ENCODE assay signal across 8 cellular contexts in the genomic region with DNA sequence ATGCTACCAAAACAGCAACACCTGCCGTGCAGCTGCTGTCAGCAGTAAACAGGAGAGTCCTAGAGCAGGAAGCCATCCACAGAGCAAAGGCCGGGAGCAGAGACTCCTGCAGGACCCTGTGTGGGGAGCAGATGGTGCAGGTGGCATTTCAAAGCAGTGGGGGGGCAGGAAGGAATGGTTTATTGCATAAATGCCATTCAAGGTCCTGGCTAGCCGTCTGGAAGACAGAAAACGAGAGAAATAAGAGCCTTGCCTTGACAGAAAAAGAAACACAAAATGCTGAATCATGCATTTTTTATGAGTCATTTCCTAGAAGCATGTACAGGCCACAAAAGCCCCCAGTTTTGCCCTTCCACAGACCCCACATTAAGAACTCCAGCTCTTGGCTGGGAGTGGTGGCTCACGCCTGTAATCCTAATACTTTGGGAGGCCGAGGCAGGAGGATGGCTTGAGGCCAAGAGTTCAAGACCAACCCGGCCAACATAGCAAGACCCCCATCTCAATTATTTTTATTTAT. TPM values are rescaled to one million over a fixed set of nuclear protein-coding genes. Genes with fewer than 3 reads are reported as not detected.
A peak's percentile ranks its signal among the peaks of the same experiment; 100 is the strongest.
DNase-seq lines count a peak whose midpoint lies in the region; ATAC-seq, FAIRE-seq and TF ChIP-seq lines count a peak whose summit lies in the region.

No MANE protein-coding gene starts in this region.

- no peak overlapping the region for H3K4me3 ChIP-seq in AG04450 (ENCODE audit: low read depth, low read length)
- H3K4me3 ChIP-seq in PC-3 (ENCODE audit: low read length) = no peak overlapping the region
- no peak overlapping the region for H3K4me3 ChIP-seq in fibroblast of the aortic adventitia (ENCODE audit: low read depth, low read length)
- H3K4me3 ChIP-seq in aorta (ENCODE audit: low read length in 2 of 2) = no peak overlapping the region
- H3K4me3 ChIP-seq in naive thymus-derived CD4-positive, alpha-beta T cell (ENCODE audit: low read length) = no peak overlapping the region

- H3K9me3 Mint-ChIP-seq in naive thymus-derived CD4-positive, alpha-beta T cell = peaks cover 0 to 2% (median 0%) of the 10 kb centered on the region in 11 donors

- H2AFZ ChIP-seq in PC-3 (ENCODE audit: low read length) = peak overlapping the region; percentile 69

- H3K4me1 ChIP-seq in PC-3 (ENCODE audit: insufficient read depth, low read length) (peaks cover 7% of the 10 kb centered on the region), aorta (ENCODE audit: control insufficient read depth in 1 of 2, insufficient read depth in 2 of 2, low read length in 2 of 2) (no peaks in the 10 kb centered on the region)
- no peaks in the 10 kb centered on the region for H3K4me1 ChIP-seq in naive thymus-derived CD4-positive, alpha-beta T cell (ENCODE audit: control insufficient read depth in 2 of 2, insufficient read depth in 2 of 2, low read length in 2 of 2)

- H3K4me1 Mint-ChIP-seq in naive thymus-derived CD4-positive, alpha-beta T cell = peaks cover 0 to 7% (median 0%) of the 10 kb centered on the region in 7 donors

- POLR2A ChIA-PET in AG04450 (lab: Yijun Ruan, JAX) (interaction anchor here (1.0 to 1.7 kb wide), 2 partner anchors 11 to 40 kb away, joined by 7 read pairs; a partner anchor contains a TSS), PC-3 (lab: Charles Lee; ENCODE audit: unreplicated experiment) (no interaction called here)
- POLR2A ChIA-PET in naive thymus-derived CD4-positive, alpha-beta T cell (lab: Charles Lee) = no interaction called here

- CTCF ChIA-PET in AG04450 (lab: Charles Lee) (interaction anchor here (0.6 to 1.5 kb wide), 2 partner anchors 10 to 39 kb away, joined by 4 to 5 read pairs; no protein-coding TSS in a partner anchor), PC-3 (lab: Charles Lee) (no interaction called here)
- CTCF ChIA-PET in naive thymus-derived CD4-positive, alpha-beta T cell (lab: Charles Lee) = interaction anchor here (0.7 kb wide), 1 partner anchor 977 kb away, joined by 3 read pairs; no protein-coding TSS in a partner anchor

- H3K27me3 Mint-ChIP-seq in naive thymus-derived CD4-positive, alpha-beta T cell = peaks cover 8 to 28% (median 22%) of the 10 kb centered on the region in 5 donors

- WGBS in aorta, 2 donors = 40 to 41% methylated on average over 7 of the region's 7 CpGs

- H3K27me3 ChIP-seq in AG04450 (ENCODE audit: control insufficient read depth, insufficient read depth, low read length) (no peaks in the 10 kb centered on the region), PC-3 (ENCODE audit: low read length) (no peaks in the 10 kb centered on the region), aorta (ENCODE audit: control insufficient read depth in 1 of 2, insufficient read depth in 2 of 2, low read length in 1 of 2) (no peaks in the 10 kb centered on the region)
- H3K27me3 ChIP-seq in naive thymus-derived CD4-positive, alpha-beta T cell (ENCODE audit: control insufficient read depth in 2 of 2, insufficient read depth in 2 of 2, low read length in 2 of 2) = no peaks in the 10 kb centered on the region

- H3K9me3 ChIP-seq in AG04450 (ENCODE audit: control insufficient read depth, insufficient read depth, low read length) (no peaks in the 10 kb centered on the region; the same call in 1 of the 2 replicates), PC-3 (ENCODE audit: low read length) (no peaks in the 10 kb centered on the region), aorta (ENCODE audit: control insufficient read depth, low read length) (no peaks in the 10 kb centered on the region)
- no peaks in the 10 kb centered on the region for H3K9me3 ChIP-seq in naive thymus-derived CD4-positive, alpha-beta T cell (ENCODE audit: control insufficient read depth in 2 of 3, low read length in 3 of 3)

- peak overlapping the region; percentile 68 for H3K4me2 ChIP-seq in PC-3 (ENCODE audit: low read length)

- H3K9ac ChIP-seq in PC-3 (ENCODE audit: low read length) = no peak overlapping the region

- no peak for TF ChIP-seq CTCF in AG04450 (IDR thresholded peaks at IDR 0.05; ENCODE audit: low read depth, low read length)
- TF ChIP-seq CTCF in PC-3 (conservative IDR thresholded peaks at IDR 0.05; ENCODE audit: low read depth, low read length) = no peak
- no peak for TF ChIP-seq CTCF in fibroblast of the aortic adventitia (IDR thresholded peaks at IDR 0.05; ENCODE audit: insufficient read depth, low read length)
- TF ChIP-seq CTCF in GM20000 (IDR thresholded peaks at IDR 0.05; ENCODE audit: extremely low read depth, missing control alignments) = no peak

- H3K36me3 ChIP-seq in PC-3 (ENCODE audit: low read depth, low read length) (no peaks in the 10 kb centered on the region), aorta (ENCODE audit: control insufficient read depth in 1 of 2, insufficient read depth in 2 of 2, low read length in 1 of 2) (no peaks in the 10 kb centered on the region)
- no peaks in the 10 kb centered on the region for H3K36me3 ChIP-seq in naive thymus-derived CD4-positive, alpha-beta T cell (ENCODE audit: control insufficient read depth in 2 of 3, insufficient read depth in 3 of 3, low read length in 3 of 3)

- H3K79me2 ChIP-seq in PC-3 (ENCODE audit: low read length) = no peaks in the 10 kb centered on the region

- peak; percentile 52 for DNase-seq in AG04450 (ENCODE audit: low read depth, low spot score)
- DNase-seq in GM12892 (ENCODE audit: insufficient read length) = no peak
- peak; percentile 58 for DNase-seq in PC-3
- peak; percentile 71 for DNase-seq in fibroblast of the aortic adventitia (ENCODE audit: low read depth)
- DNase-seq in aorta = no peak
- DNase-seq in activated effector memory CD4-positive, alpha-beta T cell treated with anti-CD3 and anti-CD28 coated beads, Interleukin-2, amount 50 U/mL, for 16 hours = no peak
- no peak for DNase-seq in GM20000 (ENCODE audit: low spot score)
- no peak for DNase-seq in naive thymus-derived CD4-positive, alpha-beta T cell

- ATAC-seq in PC-3 = peak; percentile 51
- ATAC-seq in aorta (ENCODE audit: low FRiP score) = no peak
- ATAC-seq in naive thymus-derived CD4-positive, alpha-beta T cell = no peak

- H4K20me1 ChIP-seq in PC-3 (ENCODE audit: low read length) = no peaks in the 10 kb centered on the region

- BruUV-seq in PC-3 (replicated peaks; lab: Mats Ljungman, UMichigan) = no TSS peak

- peak overlapping the region in 1 of 9 donors; percentile 14 for H3K27ac Mint-ChIP-seq in naive thymus-derived CD4-positive, alpha-beta T cell

- intact Hi-C loops in PC-3 (cut with micrococcal nuclease) (no loop called here), aorta (cut with DNase I) (loop anchor here in 1 of 2 donors (5.0 kb wide), 1 partner anchor 43 kb away; no protein-coding TSS in a partner anchor)
- intact Hi-C loops in naive thymus-derived CD4-positive, alpha-beta T cell (cut with micrococcal nuclease) = no loop called here

- peak; percentile 67 for FAIRE-seq in GM12892 (lab: Jason Lieb, UNC)

- H3K27ac ChIP-seq in AG04450 (ENCODE audit: low read depth, low read length) (peak overlapping the region; percentile 95), PC-3 (ENCODE audit: low read length) (peak overlapping the region; percentile 54), aorta (ENCODE audit: low read depth in 1 of 2, low read length in 2 of 2) (no peak overlapping the region)
- no peak overlapping the region for H3K27ac ChIP-seq in naive thymus-derived CD4-positive, alpha-beta T cell (ENCODE audit: low read depth, low read length)

- no peak for TF ChIP-seq POLR2A in GM12892 (IDR thresholded peaks at IDR 0.05; ENCODE audit: low read depth, low read length)

- H3K4me3 Mint-ChIP-seq in naive thymus-derived CD4-positive, alpha-beta T cell = peak overlapping the region in 1 of 10 donors; percentile 26

- H3K36me3 Mint-ChIP-seq in naive thymus-derived CD4-positive, alpha-beta T cell = peaks cover 0 to 5% (median 0%) of the 10 kb centered on the region in 5 donors

- no peaks in the 10 kb centered on the region for H3K9me2 ChIP-seq in PC-3 (replicated peaks; ENCODE audit: low read length)

- no peaks in the 10 kb centered on the region for H3F3A ChIP-seq in PC-3 (ENCODE audit: low read length, unreplicated experiment)

RNA-seq across cellular contexts. Expression of a gene that starts 5.4 kb away (rescaled TPM):
- not detected in 2 replicates for polyA plus RNA-seq in AG04450 (2011; rRNA removed)
- 0.09 TPM in 2 replicates for polyA minus RNA-seq in AG04450 (2011; rRNA and poly(A)+ RNA removed)
- polyA plus RNA-seq in GM12892 (2012; ENCODE audit: missing spikeins) = 0.49 TPM
- total RNA-seq in PC-3 (2014; rRNA removed) = 0.12 TPM in 1 of 2 replicates, not detected in the other
- total RNA-seq in fibroblast of the aortic adventitia (ENCODE audit: low replicate concordance) = 0.18 TPM in 1 of 2 replicates, not detected in the other
- under 1 TPM; 0.15 to 0.23 TPM for total RNA-seq in aorta
- polyA plus RNA-seq in aorta = not detected
- under 1 TPM; 0.20 to 0.78 (median 0.56) TPM for total RNA-seq in naive thymus-derived CD4-positive, alpha-beta T cell
- polyA plus RNA-seq in naive thymus-derived CD4-positive, alpha-beta T cell = not detected

RNA-seq across cellular contexts. Expression of a gene that starts 17.1 kb away (rescaled TPM):
- polyA plus RNA-seq in AG04450 (2011; rRNA removed) = 13.9 and 17.1 TPM in 2 replicates
- polyA minus RNA-seq in AG04450 (2011; rRNA and poly(A)+ RNA removed) = 24.2 and 27.9 TPM in 2 replicates
- 13.4 TPM for polyA plus RNA-seq in GM12892 (2012; ENCODE audit: missing spikeins)
- total RNA-seq in PC-3 (2014; rRNA removed) = 34.9 and 50.3 TPM in 2 replicates
- 28.6 and 41.4 TPM in 2 replicates for total RNA-seq in fibroblast of the aortic adventitia (ENCODE audit: low replicate concordance)
- 10 to 100 TPM; 70.7 TPM for total RNA-seq in aorta
- polyA plus RNA-seq in aorta = 10 to 100 TPM; 20.9 to 62.2 TPM
- total RNA-seq in naive thymus-derived CD4-positive, alpha-beta T cell = 10 to 100 TPM; 18.7 to 43.2 (median 35.4) TPM
- polyA plus RNA-seq in naive thymus-derived CD4-positive, alpha-beta T cell = 1 to 10 TPM; 3.7 to 7.2 TPM

RNA-seq across cellular contexts. Expression of a gene that starts 27.4 kb away (rescaled TPM):
- polyA plus RNA-seq in AG04450 (2011; rRNA removed) (24.3 and 24.5 TPM in 2 replicates), aorta (100 to 1,000 TPM; 139 to 408 TPM)
- polyA minus RNA-seq in AG04450 (2011; rRNA and poly(A)+ RNA removed) = 15.7 and 17.6 TPM in 2 replicates
- polyA plus RNA-seq in GM12892 (2012; ENCODE audit: missing spikeins) = 16.2 TPM
- total RNA-seq in PC-3 (2014; rRNA removed) (18.3 and 18.9 TPM in 2 replicates), fibroblast of the aortic adventitia (ENCODE audit: low replicate concordance) (46.5 and 85.2 TPM in 2 replicates), aorta (100 to 1,000 TPM; 155 to 215 TPM)
- total RNA-seq in naive thymus-derived CD4-positive, alpha-beta T cell = 10 to 100 TPM; 15.0 to 33.9 (median 25.2) TPM
- 1 to 10 TPM in 1 of 2 donors, under 1 TPM in 1; 0.20 to 1.8 TPM for polyA plus RNA-seq in naive thymus-derived CD4-positive, alpha-beta T cell

RNA-seq across cellular contexts. Expression of a gene that starts 40.6 kb away (rescaled TPM):
- 4.4 and 6.7 TPM in 2 replicates for polyA plus RNA-seq in AG04450 (2011; rRNA removed)
- polyA minus RNA-seq in AG04450 (2011; rRNA and poly(A)+ RNA removed) = 5.3 and 7.5 TPM in 2 replicates
- polyA plus RNA-seq in GM12892 (2012; ENCODE audit: missing spikeins) = not detected
- total RNA-seq in PC-3 (2014; rRNA removed) = 9.3 and 13.6 TPM in 2 replicates
- total RNA-seq in fibroblast of the aortic adventitia (ENCODE audit: low replicate concordance) = 9.5 and 16.4 TPM in 2 replicates
- total RNA-seq in aorta = 10 to 100 TPM; 17.8 to 27.3 TPM
- polyA plus RNA-seq in aorta = 10 to 100 TPM in 1 of 2 donors, 1 to 10 TPM in 1; 8.1 to 34.4 TPM
- total RNA-seq in naive thymus-derived CD4-positive, alpha-beta T cell = 1 to 10 TPM in 4 of 5 experiments, under 1 TPM in 1; 0.92 to 2.3 (median 1.1) TPM
- polyA plus RNA-seq in naive thymus-derived CD4-positive, alpha-beta T cell = under 1 TPM; 0.15 to 0.17 TPM

RNA-seq across cellular contexts. Expression of a gene that starts 53.2 kb away (rescaled TPM):
- 54.3 and 63.1 TPM in 2 replicates for polyA plus RNA-seq in AG04450 (2011; rRNA removed)
- polyA minus RNA-seq in AG04450 (2011; rRNA and poly(A)+ RNA removed) = 71.8 and 83.3 TPM in 2 replicates
- polyA plus RNA-seq in GM12892 (2012; ENCODE audit: missing spikeins) = 61.2 TPM
- total RNA-seq in PC-3 (2014; rRNA removed) = 36.6 and 67.3 TPM in 2 replicates
- 21.3 and 38.1 TPM in 2 replicates for total RNA-seq in fibroblast of the aortic adventitia (ENCODE audit: low replicate concordance)
- total RNA-seq in aorta = 10 to 100 TPM; 49.8 to 52.0 TPM
- 10 to 100 TPM; 22.4 to 98.6 TPM for polyA plus RNA-seq in aorta
- total RNA-seq in naive thymus-derived CD4-positive, alpha-beta T cell = 100 to 1,000 TPM in 1 of 5 experiments, 10 to 100 TPM in 4; 81.3 to 110 (median 96.4) TPM
- polyA plus RNA-seq in naive thymus-derived CD4-positive, alpha-beta T cell = 10 to 100 TPM in 1 of 2 donors, 1 to 10 TPM in 1; 9.9 to 22.7 TPM

Comparison
In these comparisons a context has a peak if more than half of its experiments do, and no peak if none do; other contexts are left out.
1. DNase-seq: peak in AG04450 (single experiment), PC-3 (single experiment) and fibroblast of the aortic adventitia (single experiment); none in GM12892 (single experiment), aorta (0 of 2), activated effector memory CD4-positive, alpha-beta T cell treated with anti-CD3 and anti-CD28 coated beads, Interleukin-2, amount 50 U/mL, for 16 hours (single experiment), GM20000 (single experiment) and naive thymus-derived CD4-positive, alpha-beta T cell (0 of 9).
2. H3K27ac ChIP-seq: peak in AG04450 (single experiment) and PC-3 (single experiment); none in aorta (0 of 2) and naive thymus-derived CD4-positive, alpha-beta T cell (single experiment).